Comparison of ENCODE assay signal across 1 cellular context in the genomic region with DNA sequence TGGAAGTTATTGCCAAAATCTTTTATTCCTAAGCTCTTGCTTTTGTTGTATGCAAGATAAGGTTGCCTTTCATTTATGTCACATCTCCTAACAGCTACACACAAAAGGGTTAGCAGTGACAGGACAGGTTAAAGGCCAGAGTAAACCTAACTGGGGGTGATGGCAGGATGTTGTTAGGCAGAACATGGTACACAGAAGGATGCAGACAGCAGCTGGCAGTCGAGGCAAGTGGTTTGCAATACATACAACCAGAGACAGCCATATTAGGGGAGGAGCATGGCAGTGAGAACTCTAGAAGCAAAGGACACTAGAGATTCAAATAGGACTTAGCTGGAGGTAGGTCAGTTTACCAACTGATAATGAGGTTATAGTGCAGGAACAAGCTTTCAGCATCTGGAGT.
TF ChIP-seq lines count a peak whose summit lies in the region.

No MANE protein-coding gene starts in this region.

TF ChIP-seq in K562, 482 proteins besides CTCF, POLR2A, EP300 and RAD21 (continued from another document):
- TF ChIP-seq, protein P1, sequence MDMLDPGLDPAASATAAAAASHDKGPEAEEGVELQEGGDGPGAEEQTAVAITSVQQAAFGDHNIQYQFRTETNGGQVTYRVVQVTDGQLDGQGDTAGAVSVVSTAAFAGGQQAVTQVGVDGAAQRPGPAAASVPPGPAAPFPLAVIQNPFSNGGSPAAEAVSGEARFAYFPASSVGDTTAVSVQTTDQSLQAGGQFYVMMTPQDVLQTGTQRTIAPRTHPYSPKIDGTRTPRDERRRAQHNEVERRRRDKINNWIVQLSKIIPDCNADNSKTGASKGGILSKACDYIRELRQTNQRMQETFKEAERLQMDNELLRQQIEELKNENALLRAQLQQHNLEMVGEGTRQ (CRISPR knock-in tag; IDR thresholded peaks at IDR 0.05), result no peak
- TF ChIP-seq KDM1A (IDR thresholded peaks at IDR 0.05) (no peak), ZNF41 (CRISPR knock-in tag; conservative IDR thresholded peaks at IDR 0.05) (no peak), ASH1L (IDR thresholded peaks at IDR 0.05; ENCODE audit: borderline replicate concordance, low read depth, partially characterized antibody) (no peak), MCM7 (IDR thresholded peaks at IDR 0.05) (no peak), DIDO1 (tag; IDR thresholded peaks at IDR 0.05; ENCODE audit: low read depth) (no peak), GATAD2B (IDR thresholded peaks at IDR 0.05; ENCODE audit: borderline replicate concordance) (no peak), NCOA6 (IDR thresholded peaks at IDR 0.05) (no peak), SMARCA4 (IDR thresholded peaks at IDR 0.05) (no peak), ZNF354B (CRISPR knock-in tag; IDR thresholded peaks at IDR 0.05) (no peak), HLTF (IDR thresholded peaks at IDR 0.05) (no peak)
- TF ChIP-seq, protein P2, sequence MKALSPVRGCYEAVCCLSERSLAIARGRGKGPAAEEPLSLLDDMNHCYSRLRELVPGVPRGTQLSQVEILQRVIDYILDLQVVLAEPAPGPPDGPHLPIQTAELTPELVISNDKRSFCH (CRISPR knock-in tag; IDR thresholded peaks at IDR 0.05), result no peak
- TF ChIP-seq, protein P2 (tag; IDR thresholded peaks at IDR 0.05), result no peak
- TF ChIP-seq, protein P3, sequence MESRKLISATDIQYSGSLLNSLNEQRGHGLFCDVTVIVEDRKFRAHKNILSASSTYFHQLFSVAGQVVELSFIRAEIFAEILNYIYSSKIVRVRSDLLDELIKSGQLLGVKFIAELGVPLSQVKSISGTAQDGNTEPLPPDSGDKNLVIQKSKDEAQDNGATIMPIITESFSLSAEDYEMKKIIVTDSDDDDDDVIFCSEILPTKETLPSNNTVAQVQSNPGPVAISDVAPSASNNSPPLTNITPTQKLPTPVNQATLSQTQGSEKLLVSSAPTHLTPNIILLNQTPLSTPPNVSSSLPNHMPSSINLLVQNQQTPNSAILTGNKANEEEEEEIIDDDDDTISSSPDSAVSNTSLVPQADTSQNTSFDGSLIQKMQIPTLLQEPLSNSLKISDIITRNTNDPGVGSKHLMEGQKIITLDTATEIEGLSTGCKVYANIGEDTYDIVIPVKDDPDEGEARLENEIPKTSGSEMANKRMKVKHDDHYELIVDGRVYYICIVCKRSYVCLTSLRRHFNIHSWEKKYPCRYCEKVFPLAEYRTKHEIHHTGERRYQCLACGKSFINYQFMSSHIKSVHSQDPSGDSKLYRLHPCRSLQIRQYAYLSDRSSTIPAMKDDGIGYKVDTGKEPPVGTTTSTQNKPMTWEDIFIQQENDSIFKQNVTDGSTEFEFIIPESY (CRISPR knock-in tag; IDR thresholded peaks at IDR 0.05), result no peak
